26 cellular contexts compared by ENCODE assay signal in the genomic region with DNA sequence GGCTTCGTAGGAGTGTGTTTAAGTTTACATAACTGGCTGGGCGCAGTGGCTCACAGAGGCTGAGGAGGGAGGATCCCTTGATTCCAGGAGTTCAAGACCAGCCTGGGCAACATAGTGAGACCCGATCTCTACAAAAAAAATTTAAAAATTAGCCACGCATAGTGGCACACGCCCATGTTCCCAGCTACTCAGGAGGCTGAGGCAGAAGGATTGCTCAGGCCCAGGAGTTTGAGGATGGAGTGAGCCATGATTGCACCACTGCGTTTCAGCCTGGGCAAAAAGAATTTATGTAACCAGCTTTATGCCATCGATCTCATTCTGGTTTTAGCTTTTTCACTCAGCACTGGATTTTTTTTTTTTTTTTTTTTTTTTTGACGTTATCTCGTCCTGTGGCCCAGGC. TPM values are rescaled to one million over a fixed set of nuclear protein-coding genes. Genes with fewer than 3 reads are reported as not detected.
DNase-seq lines count a peak whose midpoint lies in the region; ATAC-seq and TF ChIP-seq lines count a peak whose summit lies in the region.
"Had no signal": no experiment of that assay in that cellular context is flagged by ENCODE, and none has a peak within 500 bp of the region (broad histone marks: within the 10 kb centered on the region; RNA-seq: fewer than 3 reads in every experiment).

No MANE protein-coding gene starts in this region.

- H3K27ac ChIP-seq in OCI-LY3 (ENCODE audit: low read length) (peak overlapping the region; percentile 38; the same call in 1 of the 2 replicates), foreskin keratinocyte (no peak overlapping the region)
- H3K27ac ChIP-seq: ascending aorta, gastrocnemius medialis, SJSA1, tibial nerve had no signal

- H3K4me3 Mint-ChIP-seq in stimulated activated memory B cell treated with anti-CD40 and anti-IgM and Interleukin-4, amounts not matched to agents 10 μg/mL and 1 μg/mL and 100 μg/mL, for 72 hours: no peak overlapping the region
- H3K4me3 Mint-ChIP-seq in type B pancreatic cell: no peak overlapping the region
- H3K4me3 Mint-ChIP-seq: activated CD8-positive, alpha-beta T cell treated with anti-CD3 and anti-CD28 coated beads for 36 hours; activated naive CD8-positive, alpha-beta T cell; endodermal cell had no signal

- H3K4me1 Mint-ChIP-seq in stimulated activated memory B cell treated with anti-CD40 and anti-IgM and Interleukin-4, amounts not matched to agents 10 μg/mL and 1 μg/mL and 100 μg/mL, for 72 hours: peaks cover 35% of the 10 kb centered on the region
- H3K4me1 Mint-ChIP-seq in type B pancreatic cell (ENCODE audit: unreplicated experiment): peaks cover 20% of the 10 kb centered on the region

- H3K9me3 Mint-ChIP-seq in stimulated activated memory B cell treated with anti-CD40 and anti-IgM and Interleukin-4, amounts not matched to agents 10 μg/mL and 1 μg/mL and 100 μg/mL, for 72 hours: peaks cover 4% of the 10 kb centered on the region
- no peaks in the 10 kb centered on the region for H3K9me3 Mint-ChIP-seq in type B pancreatic cell
- H3K9me3 Mint-ChIP-seq: activated CD8-positive, alpha-beta T cell treated with anti-CD3 and anti-CD28 coated beads for 36 hours; stimulated activated naive CD8-positive, alpha-beta T cell treated with anti-CD3 and anti-CD28 coated beads, Interleukin-15, amount 100 ng/mL, for 72 hours had no signal

- TF ChIP-seq CTCF in OCI-LY3 (IDR thresholded peaks at IDR 0.05; ENCODE audit: low read depth, low read length) (no peak), foreskin keratinocyte (conservative IDR thresholded peaks at IDR 0.05) (no peak), type B pancreatic cell (conservative IDR thresholded peaks at IDR 0.05) (no peak)

- no peaks in the 10 kb centered on the region for H3K36me3 Mint-ChIP-seq in stimulated activated memory B cell treated with anti-CD40 and anti-IgM and Interleukin-4, amounts not matched to agents 10 μg/mL and 1 μg/mL and 100 μg/mL, for 72 hours
- no peaks in the 10 kb centered on the region for H3K36me3 Mint-ChIP-seq in type B pancreatic cell
- H3K36me3 Mint-ChIP-seq: activated naive CD8-positive, alpha-beta T cell; CD4-positive, CD25-positive, alpha-beta regulatory T cell had no signal

- H3K27me3 ChIP-seq in OCI-LY3 (ENCODE audit: low read depth, low read length): peaks cover 47% of the 10 kb centered on the region
- peaks cover 12% of the 10 kb centered on the region for H3K27me3 ChIP-seq in foreskin keratinocyte
- H3K27me3 ChIP-seq: ascending aorta had no signal

- no peaks in the 10 kb centered on the region for H4K20me1 ChIP-seq in OCI-LY3 (ENCODE audit: insufficient read depth, low read length)

- H3K36me3 ChIP-seq in OCI-LY3 (replicated peaks; ENCODE audit: low read depth, low read length): no peaks in the 10 kb centered on the region
- H3K36me3 ChIP-seq: ascending aorta, gastrocnemius medialis, SJSA1, tibial nerve had no signal

- no peaks in the 10 kb centered on the region for H3K79me2 ChIP-seq in OCI-LY3 (ENCODE audit: low read length)

- peak overlapping the region; percentile 68 for H3K4me3 ChIP-seq in OCI-LY3 (ENCODE audit: low read length)
- H3K4me3 ChIP-seq: ascending aorta, gastrocnemius medialis, SJSA1, tibial nerve had no signal

- peaks cover 32% of the 10 kb centered on the region for H3K4me1 ChIP-seq in OCI-LY3 (ENCODE audit: low read length)
- H3K4me1 ChIP-seq in foreskin keratinocyte: no peaks in the 10 kb centered on the region
- H3K4me1 ChIP-seq: ascending aorta, gastrocnemius medialis, SJSA1 had no signal

- ATAC-seq in foreskin keratinocyte: peak; percentile 24
- ATAC-seq in stimulated activated memory B cell treated with anti-CD40 and anti-IgM and Interleukin-4, amounts not matched to agents 10 μg/mL and 1 μg/mL and 100 μg/mL, for 72 hours: no peak
- ATAC-seq: activated CD8-positive, alpha-beta T cell treated with anti-CD3 and anti-CD28 coated beads for 36 hours; gastrocnemius medialis; left lobe of liver; naive thymus-derived CD8-positive, alpha-beta T cell; stimulated activated naive CD8-positive, alpha-beta T cell treated with anti-CD3 and anti-CD28 coated beads, Interleukin-15, amount 100 ng/mL, for 72 hours had no signal

- H3K9ac ChIP-seq in OCI-LY3 (ENCODE audit: low read length): 0 out of 2 replicates have a peak overlapping the region, but pooled peaks have one; percentile 43

- no peaks in the 10 kb centered on the region for H3K9me3 ChIP-seq in OCI-LY3 (ENCODE audit: insufficient read depth, low read length)
- H3K9me3 ChIP-seq: ascending aorta, gastrocnemius medialis, SJSA1 had no signal

- peak overlapping the region; percentile 81 for H3K4me2 ChIP-seq in OCI-LY3 (ENCODE audit: low read length)

- DNase-seq in ELR (ENCODE audit: low read depth) (peak; percentile 22), foreskin keratinocyte (no peak), T-helper 2 cell (no peak), type B pancreatic cell (ENCODE audit: extremely low spot score, unreplicated experiment) (no peak), NCI-H226 (no peak)
- DNase-seq: activated CD8-positive, alpha-beta T cell treated with anti-CD3 and anti-CD28 coated beads for 36 hours; activated effector memory CD4-positive, alpha-beta T cell treated with Interleukin-2 at 50 U/mL for 16 hours; CD4-positive, CD25-positive, alpha-beta regulatory T cell; cortex of kidney; gastrocnemius medialis; midbrain; naive thymus-derived CD8-positive, alpha-beta T cell; NCI-H1092 treated with DMSO at 0.1 percent for 48 hours; NCI-H524 treated with DMSO at 0.1 percent for 48 hours; stimulated activated naive CD8-positive, alpha-beta T cell treated with anti-CD3 and anti-CD28 coated beads, Interleukin-15, amount 100 ng/mL, for 72 hours; T-helper 1 cell had no signal

- peak overlapping the region; percentile 4 for H3K27ac Mint-ChIP-seq in stimulated activated memory B cell treated with anti-CD40 and anti-IgM and Interleukin-4, amounts not matched to agents 10 μg/mL and 1 μg/mL and 100 μg/mL, for 72 hours
- no peak overlapping the region for H3K27ac Mint-ChIP-seq in type B pancreatic cell
- H3K27ac Mint-ChIP-seq: activated CD8-positive, alpha-beta T cell treated with anti-CD3 and anti-CD28 coated beads for 36 hours; activated naive CD8-positive, alpha-beta T cell; stimulated activated naive CD8-positive, alpha-beta T cell treated with anti-CD3 and anti-CD28 coated beads, Interleukin-15, amount 100 ng/mL, for 72 hours had no signal

- peaks cover 17% of the 10 kb centered on the region for H3K27me3 Mint-ChIP-seq in stimulated activated memory B cell treated with anti-CD40 and anti-IgM and Interleukin-4, amounts not matched to agents 10 μg/mL and 1 μg/mL and 100 μg/mL, for 72 hours
- H3K27me3 Mint-ChIP-seq in type B pancreatic cell: peaks cover 33% of the 10 kb centered on the region

- H2AFZ ChIP-seq in OCI-LY3 (ENCODE audit: low read depth, low read length): peak overlapping the region; percentile 18; the same call in 1 of the 2 replicates

RNA-seq across cellular contexts. Expression of a gene that starts 9.1 kb away (rescaled TPM):
- total RNA-seq in foreskin keratinocyte: not detected in 2 replicates
- not detected in 2 replicates for polyA plus RNA-seq in foreskin keratinocyte
- not detected in 2 replicates for total RNA-seq in type B pancreatic cell (ENCODE audit: low replicate concordance)
- total RNA-seq: activated CD8-positive, alpha-beta T cell treated with anti-CD3 and anti-CD28 coated beads for 36 hours; CD4-positive, CD25-positive, alpha-beta regulatory T cell; naive thymus-derived CD8-positive, alpha-beta T cell; SJSA1 had no signal

RNA-seq across cellular contexts. Expression of a gene that starts 40.5 kb away (rescaled TPM):
- not detected in 2 replicates for total RNA-seq in foreskin keratinocyte
- not detected in 2 replicates for polyA plus RNA-seq in foreskin keratinocyte
- total RNA-seq in type B pancreatic cell (ENCODE audit: low replicate concordance): not detected in 2 replicates
- total RNA-seq: activated CD8-positive, alpha-beta T cell treated with anti-CD3 and anti-CD28 coated beads for 36 hours; ascending aorta; cardiac septum; CD4-positive, CD25-positive, alpha-beta regulatory T cell; endodermal cell; esophagus mucosa; gastrocnemius medialis; left lobe of liver; naive thymus-derived CD8-positive, alpha-beta T cell; SJSA1; tibial nerve had no signal
- polyA plus RNA-seq: CD4-positive, CD25-positive, alpha-beta regulatory T cell; naive thymus-derived CD8-positive, alpha-beta T cell had no signal
